Comparison of ENCODE assay signal across 8 cellular contexts in genomic region chr20:63520939-63521601, GRCh38. TPM values are rescaled to one million over a fixed set of nuclear protein-coding genes. Genes with fewer than 3 reads are reported as not detected.
DNase-seq lines count a peak whose midpoint lies in the region; ATAC-seq and TF ChIP-seq lines count a peak whose summit lies in the region.

No MANE protein-coding gene starts in this region.

- ATAC-seq in HG02840 (IDR thresholded peaks at IDR 0.05; ENCODE audit: low FRiP score, unreplicated experiment) = peak; percentile 34

- H3K27me3 ChIP-seq in endodermal cell (ENCODE audit: control insufficient read depth, insufficient read depth, low read length, poor library complexity, severe bottlenecking) = peaks cover 5% of the 10 kb centered on the region
- no peaks in the 10 kb centered on the region for H3K27me3 ChIP-seq in mesendoderm (ENCODE audit: insufficient read depth, low read length, poor library complexity)

- no peak overlapping the region for H4K5ac ChIP-seq in mesendoderm (ENCODE audit: low read length)

- peaks cover 20% of the 10 kb centered on the region for H3K36me3 ChIP-seq in endodermal cell (ENCODE audit: control insufficient read depth, insufficient read depth, low read length)
- H3K36me3 ChIP-seq in mesendoderm (ENCODE audit: control insufficient read depth, insufficient read depth, low read length) = no peaks in the 10 kb centered on the region

- H3K56ac ChIP-seq in mesendoderm (ENCODE audit: low read length) = peak overlapping the region; percentile 95

- H3K4ac ChIP-seq in mesendoderm (ENCODE audit: low read depth, low read length) = peak overlapping the region; percentile 1

- H3K27ac ChIP-seq in endodermal cell (ENCODE audit: low read depth, low read length) = peak overlapping the region; percentile 81
- H3K27ac ChIP-seq in mesendoderm (ENCODE audit: low read depth, low read length) = no peak overlapping the region

- peak overlapping the region; percentile 90 for H3K9ac ChIP-seq in endodermal cell (ENCODE audit: extremely low read depth, low read length, poor library complexity, severe bottlenecking)
- peak overlapping the region; percentile 97 for H3K9ac ChIP-seq in mesendoderm (ENCODE audit: low read length)

- 0 to 1% methylated on average over 32 to 66 of the region's 67 CpGs for WGBS in endodermal cell (ENCODE audit: insufficient coverage in 1 of 2, insufficient read length in 1 of 2), 2 experiments
- no CpG with 5 or more reads among the region's 67 CpGs for WGBS in mesendoderm (ENCODE audit: extremely low coverage, insufficient coverage, low lambda C conversion rate)

- H3K36me3 Mint-ChIP-seq in endodermal cell (ENCODE audit: low read depth) = peaks cover 20% of the 10 kb centered on the region

- peaks cover 2% of the 10 kb centered on the region for H3K4me1 Mint-ChIP-seq in endodermal cell

- peak overlapping the region; percentile 62 for H3K18ac ChIP-seq in mesendoderm (ENCODE audit: low read length)

- H3K23ac ChIP-seq in mesendoderm (ENCODE audit: low read length) = no peak overlapping the region

- H3K79me1 ChIP-seq in mesendoderm (ENCODE audit: low read length) = peaks cover 12% of the 10 kb centered on the region

- no peak overlapping the region for H2AK5ac ChIP-seq in mesendoderm (ENCODE audit: low read length)

- DNase-seq in NCI-H1436 (lab: John Stamatoyannopoulos, UW) (peak; percentile 63), NCI-H1436 treated with DMSO at 0.1 percent for 48 hours (lab: John Stamatoyannopoulos, UW) (no peak), NCI-H2171 treated with DMSO at 0.1 percent for 48 hours (lab: John Stamatoyannopoulos, UW) (peak; percentile 63), endodermal cell (peak; percentile 83), mesendoderm (peak; percentile 73)
- peak; percentile 33 to 44 for DNase-seq in activated CD8-positive, alpha-beta memory T cell treated with anti-CD3 and anti-CD28 coated beads for 4 hours (ENCODE audit: low read depth in 2 of 2)
- DNase-seq in stimulated activated CD8-positive, alpha-beta memory T cell treated with anti-CD3 and anti-CD28 coated beads, Interleukin-15, amount 100 ng/mL, for 24 hours (ENCODE audit: low read depth) = peak; percentile 63

- H3K9me3 ChIP-seq in endodermal cell (ENCODE audit: control insufficient read depth, low read length) = peaks cover 12% of the 10 kb centered on the region

- H4K8ac ChIP-seq in mesendoderm (ENCODE audit: low read depth, low read length) = no peak overlapping the region

- H3K4me1 ChIP-seq in endodermal cell (ENCODE audit: control insufficient read depth, insufficient read depth, low read length) (no peaks in the 10 kb centered on the region), mesendoderm (ENCODE audit: control insufficient read depth, low read depth, low read length) (no peaks in the 10 kb centered on the region)

- H3K27ac Mint-ChIP-seq in endodermal cell = peak overlapping the region; percentile 80

- peaks cover 7% of the 10 kb centered on the region for H3K9me3 Mint-ChIP-seq in endodermal cell

- H3K4me3 ChIP-seq in endodermal cell (ENCODE audit: low read length) (peak overlapping the region; percentile 92), mesendoderm (ENCODE audit: low read length) (peak overlapping the region; percentile 82)

- no peak overlapping the region for H2BK5ac ChIP-seq in mesendoderm (ENCODE audit: low read length)

- H3K4me2 ChIP-seq in mesendoderm (ENCODE audit: low read length) = peak overlapping the region; percentile 96

- H3K4me3 Mint-ChIP-seq in endodermal cell = peak overlapping the region; percentile 86

- peaks cover 4% of the 10 kb centered on the region for H3K79me2 ChIP-seq in mesendoderm (ENCODE audit: control insufficient read depth, insufficient read depth, low read length)

- no peak overlapping the region for H2BK120ac ChIP-seq in mesendoderm (ENCODE audit: low read depth, low read length)

- TF ChIP-seq CTCF in endodermal cell (conservative IDR thresholded peaks at IDR 0.05) = no peak

- H3K27me3 Mint-ChIP-seq in endodermal cell (ENCODE audit: insufficient read depth) = peaks cover 8% of the 10 kb centered on the region

- no peak overlapping the region for H2BK15ac ChIP-seq in mesendoderm (replicated peaks; ENCODE audit: low read depth)

RNA-seq across cellular contexts. Expression of gene PPDPF, which starts 0.5 kb away (rescaled TPM):
- 100 to 1,000 TPM; 247 to 296 TPM for total RNA-seq in endodermal cell
- polyA plus RNA-seq in endodermal cell (2013, experiment 1 of 2) = 318 TPM
- polyA plus RNA-seq in endodermal cell (2013, experiment 2 of 2) = 282 TPM
- polyA plus RNA-seq in mesendoderm (2013, experiment 1 of 2) = 145 TPM
- 147 TPM for polyA plus RNA-seq in mesendoderm (2013, experiment 2 of 2)

RNA-seq across cellular contexts. Expression of gene PTK6, which starts 16.1 kb away (rescaled TPM):
- total RNA-seq in endodermal cell = under 1 TPM in 1 of 2 donors, not detected in 1; 0.22 TPM
- polyA plus RNA-seq in endodermal cell (2013, experiment 1 of 2) = not detected
- polyA plus RNA-seq in endodermal cell (2013, experiment 2 of 2) = not detected
- 0.08 TPM for polyA plus RNA-seq in mesendoderm (2013, experiment 1 of 2)
- 0.07 TPM for polyA plus RNA-seq in mesendoderm (2013, experiment 2 of 2)

RNA-seq across cellular contexts. Expression of gene EEF1A2, which starts 22.2 kb away (rescaled TPM):
- 10 to 100 TPM; 12.1 to 22.6 TPM for total RNA-seq in endodermal cell
- 24.7 TPM for polyA plus RNA-seq in endodermal cell (2013, experiment 1 of 2)
- 18.3 TPM for polyA plus RNA-seq in endodermal cell (2013, experiment 2 of 2)
- 8.6 TPM for polyA plus RNA-seq in mesendoderm (2013, experiment 1 of 2)
- polyA plus RNA-seq in mesendoderm (2013, experiment 2 of 2) = 9.6 TPM

RNA-seq across cellular contexts. Expression of gene SRMS, which starts 26.5 kb away (rescaled TPM):
- total RNA-seq in endodermal cell = not detected
- polyA plus RNA-seq in endodermal cell (2013, experiment 1 of 2) = not detected
- polyA plus RNA-seq in endodermal cell (2013, experiment 2 of 2) = not detected
- 0.11 TPM for polyA plus RNA-seq in mesendoderm (2013, experiment 1 of 2)
- polyA plus RNA-seq in mesendoderm (2013, experiment 2 of 2) = 0.10 TPM

RNA-seq across cellular contexts. Expression of gene FNDC11, which starts 32.9 kb away (rescaled TPM):
- total RNA-seq in endodermal cell = 1 to 10 TPM; 1.8 to 2.4 TPM
- 5.2 TPM for polyA plus RNA-seq in endodermal cell (2013, experiment 1 of 2)
- 5.2 TPM for polyA plus RNA-seq in endodermal cell (2013, experiment 2 of 2)
- 1.3 TPM for polyA plus RNA-seq in mesendoderm (2013, experiment 1 of 2)
- 1.5 TPM for polyA plus RNA-seq in mesendoderm (2013, experiment 2 of 2)
